In genomic region chr6:169424821-169425240, GRCh38 we compare ENCODE assay signal across 1 cellular context.
TF ChIP-seq lines count a peak whose summit lies in the region.

No MANE protein-coding gene starts in this region.

TF ChIP-seq in HEK293, 187 proteins besides CTCF, POLR2A, EP300 and RAD21 (continued from another document):
- no peak for TF ChIP-seq ZNF488 (tag by site-specific recombination; IDR thresholded peaks at IDR 0.05)
- TF ChIP-seq ZNF423 (tag by site-specific recombination; IDR thresholded peaks at IDR 0.05), result no peak
- no peak for TF ChIP-seq ZNF596 (tag by site-specific recombination; IDR thresholded peaks at IDR 0.05)
- TF ChIP-seq ZNF221 (tag by site-specific recombination; IDR thresholded peaks at IDR 0.05; ENCODE audit: borderline replicate concordance), result no peak
- TF ChIP-seq ZNF776 (tag by site-specific recombination; IDR thresholded peaks at IDR 0.05; ENCODE audit: borderline replicate concordance), result no peak
- no peak for TF ChIP-seq ZNF169 (tag by site-specific recombination; IDR thresholded peaks at IDR 0.05)
- TF ChIP-seq ZNF521 (tag by site-specific recombination; IDR thresholded peaks at IDR 0.05), result no peak
- no peak for TF ChIP-seq ZNF16 (tag by site-specific recombination; IDR thresholded peaks at IDR 0.05; ENCODE audit: low read depth)
- TF ChIP-seq, protein P1, sequence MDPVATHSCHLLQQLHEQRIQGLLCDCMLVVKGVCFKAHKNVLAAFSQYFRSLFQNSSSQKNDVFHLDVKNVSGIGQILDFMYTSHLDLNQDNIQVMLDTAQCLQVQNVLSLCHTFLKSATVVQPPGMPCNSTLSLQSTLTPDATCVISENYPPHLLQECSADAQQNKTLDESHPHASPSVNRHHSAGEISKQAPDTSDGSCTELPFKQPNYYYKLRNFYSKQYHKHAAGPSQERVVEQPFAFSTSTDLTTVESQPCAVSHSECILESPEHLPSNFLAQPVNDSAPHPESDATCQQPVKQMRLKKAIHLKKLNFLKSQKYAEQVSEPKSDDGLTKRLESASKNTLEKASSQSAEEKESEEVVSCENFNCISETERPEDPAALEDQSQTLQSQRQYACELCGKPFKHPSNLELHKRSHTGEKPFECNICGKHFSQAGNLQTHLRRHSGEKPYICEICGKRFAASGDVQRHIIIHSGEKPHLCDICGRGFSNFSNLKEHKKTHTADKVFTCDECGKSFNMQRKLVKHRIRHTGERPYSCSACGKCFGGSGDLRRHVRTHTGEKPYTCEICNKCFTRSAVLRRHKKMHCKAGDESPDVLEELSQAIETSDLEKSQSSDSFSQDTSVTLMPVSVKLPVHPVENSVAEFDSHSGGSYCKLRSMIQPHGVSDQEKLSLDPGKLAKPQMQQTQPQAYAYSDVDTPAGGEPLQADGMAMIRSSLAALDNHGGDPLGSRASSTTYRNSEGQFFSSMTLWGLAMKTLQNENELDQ (tag by site-specific recombination; IDR thresholded peaks at IDR 0.05; ENCODE audit: low read depth), result no peak
- TF ChIP-seq ZNF555 (tag by site-specific recombination; conservative IDR thresholded peaks at IDR 0.05), result no peak
- TF ChIP-seq, protein P2, sequence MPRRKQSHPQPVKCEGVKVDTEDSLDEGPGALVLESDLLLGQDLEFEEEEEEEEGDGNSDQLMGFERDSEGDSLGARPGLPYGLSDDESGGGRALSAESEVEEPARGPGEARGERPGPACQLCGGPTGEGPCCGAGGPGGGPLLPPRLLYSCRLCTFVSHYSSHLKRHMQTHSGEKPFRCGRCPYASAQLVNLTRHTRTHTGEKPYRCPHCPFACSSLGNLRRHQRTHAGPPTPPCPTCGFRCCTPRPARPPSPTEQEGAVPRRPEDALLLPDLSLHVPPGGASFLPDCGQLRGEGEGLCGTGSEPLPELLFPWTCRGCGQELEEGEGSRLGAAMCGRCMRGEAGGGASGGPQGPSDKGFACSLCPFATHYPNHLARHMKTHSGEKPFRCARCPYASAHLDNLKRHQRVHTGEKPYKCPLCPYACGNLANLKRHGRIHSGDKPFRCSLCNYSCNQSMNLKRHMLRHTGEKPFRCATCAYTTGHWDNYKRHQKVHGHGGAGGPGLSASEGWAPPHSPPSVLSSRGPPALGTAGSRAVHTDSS (tag by site-specific recombination; IDR thresholded peaks at IDR 0.05), result no peak
- TF ChIP-seq, protein P3, sequence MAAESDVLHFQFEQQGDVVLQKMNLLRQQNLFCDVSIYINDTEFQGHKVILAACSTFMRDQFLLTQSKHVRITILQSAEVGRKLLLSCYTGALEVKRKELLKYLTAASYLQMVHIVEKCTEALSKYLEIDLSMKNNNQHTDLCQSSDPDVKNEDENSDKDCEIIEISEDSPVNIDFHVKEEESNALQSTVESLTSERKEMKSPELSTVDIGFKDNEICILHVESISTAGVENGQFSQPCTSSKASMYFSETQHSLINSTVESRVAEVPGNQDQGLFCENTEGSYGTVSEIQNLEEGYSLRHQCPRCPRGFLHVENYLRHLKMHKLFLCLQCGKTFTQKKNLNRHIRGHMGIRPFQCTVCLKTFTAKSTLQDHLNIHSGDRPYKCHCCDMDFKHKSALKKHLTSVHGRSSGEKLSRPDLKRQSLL (tag by site-specific recombination; IDR thresholded peaks at IDR 0.05), result no peak
- no peak for TF ChIP-seq ZNF664 (tag by site-specific recombination; IDR thresholded peaks at IDR 0.05)
- TF ChIP-seq ZNF140 (tag by site-specific recombination; IDR thresholded peaks at IDR 0.05), result no peak
- TF ChIP-seq ZBTB1 (tag by site-specific recombination; IDR thresholded peaks at IDR 0.05), result no peak
- no peak for TF ChIP-seq ZBTB10 (tag by site-specific recombination; IDR thresholded peaks at IDR 0.05)
- no peak for TF ChIP-seq HOXC10 (CRISPR knock-in tag; IDR thresholded peaks at IDR 0.05)
- no peak for TF ChIP-seq PATZ1 (tag by site-specific recombination; IDR thresholded peaks at IDR 0.05)
- TF ChIP-seq ZNF585B (tag by site-specific recombination; IDR thresholded peaks at IDR 0.05), result no peak
- no peak for TF ChIP-seq ZSCAN23 (tag by site-specific recombination; IDR thresholded peaks at IDR 0.05)
- no peak for TF ChIP-seq ZNF473 (tag by site-specific recombination; IDR thresholded peaks at IDR 0.05)
- TF ChIP-seq ZNF621 (tag by site-specific recombination; IDR thresholded peaks at IDR 0.05), result no peak
- TF ChIP-seq ZNF311 (tag by site-specific recombination; IDR thresholded peaks at IDR 0.05; ENCODE audit: borderline replicate concordance), result no peak
- TF ChIP-seq ZBTB21 (tag by site-specific recombination; IDR thresholded peaks at IDR 0.05), result no peak
- TF ChIP-seq ZSCAN18 (tag by site-specific recombination; IDR thresholded peaks at IDR 0.05), result no peak
- no peak for TF ChIP-seq SALL2 (tag by site-specific recombination; IDR thresholded peaks at IDR 0.05; ENCODE audit: borderline replicate concordance)
- no peak for TF ChIP-seq ZNF404 (tag by site-specific recombination; IDR thresholded peaks at IDR 0.05)
- TF ChIP-seq ZNF350 (tag by site-specific recombination; IDR thresholded peaks at IDR 0.05), result no peak
- peak; percentile 73; the same call in 1 of the 2 replicates for TF ChIP-seq SCRT1 (tag by site-specific recombination; IDR thresholded peaks at IDR 0.05; ENCODE audit: borderline replicate concordance)
- no peak for TF ChIP-seq ZNF654 (tag by site-specific recombination; IDR thresholded peaks at IDR 0.05; ENCODE audit: low read depth)
- TF ChIP-seq, protein P4, sequence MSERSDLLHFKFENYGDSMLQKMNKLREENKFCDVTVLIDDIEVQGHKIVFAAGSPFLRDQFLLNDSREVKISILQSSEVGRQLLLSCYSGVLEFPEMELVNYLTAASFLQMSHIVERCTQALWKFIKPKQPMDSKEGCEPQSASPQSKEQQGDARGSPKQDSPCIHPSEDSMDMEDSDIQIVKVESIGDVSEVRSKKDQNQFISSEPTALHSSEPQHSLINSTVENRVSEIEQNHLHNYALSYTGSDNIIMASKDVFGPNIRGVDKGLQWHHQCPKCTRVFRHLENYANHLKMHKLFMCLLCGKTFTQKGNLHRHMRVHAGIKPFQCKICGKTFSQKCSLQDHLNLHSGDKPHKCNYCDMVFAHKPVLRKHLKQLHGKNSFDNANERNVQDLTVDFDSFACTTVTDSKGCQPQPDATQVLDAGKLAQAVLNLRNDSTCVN (tag by site-specific recombination; optimal IDR thresholded peaks at IDR 0.05), result peak; percentile 12
- TF ChIP-seq, protein P5, sequence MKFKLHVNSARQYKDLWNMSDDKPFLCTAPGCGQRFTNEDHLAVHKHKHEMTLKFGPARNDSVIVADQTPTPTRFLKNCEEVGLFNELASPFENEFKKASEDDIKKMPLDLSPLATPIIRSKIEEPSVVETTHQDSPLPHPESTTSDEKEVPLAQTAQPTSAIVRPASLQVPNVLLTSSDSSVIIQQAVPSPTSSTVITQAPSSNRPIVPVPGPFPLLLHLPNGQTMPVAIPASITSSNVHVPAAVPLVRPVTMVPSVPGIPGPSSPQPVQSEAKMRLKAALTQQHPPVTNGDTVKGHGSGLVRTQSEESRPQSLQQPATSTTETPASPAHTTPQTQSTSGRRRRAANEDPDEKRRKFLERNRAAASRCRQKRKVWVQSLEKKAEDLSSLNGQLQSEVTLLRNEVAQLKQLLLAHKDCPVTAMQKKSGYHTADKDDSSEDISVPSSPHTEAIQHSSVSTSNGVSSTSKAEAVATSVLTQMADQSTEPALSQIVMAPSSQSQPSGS (tag by site-specific recombination; IDR thresholded peaks at IDR 0.05; ENCODE audit: low read depth), result no peak
- TF ChIP-seq ZBTB7A (tag by site-specific recombination; IDR thresholded peaks at IDR 0.05; ENCODE audit: low read depth), result no peak
- no peak for TF ChIP-seq ZNF19 (tag by site-specific recombination; IDR thresholded peaks at IDR 0.05; ENCODE audit: low read depth)
- TF ChIP-seq TCF7L2 (IDR thresholded peaks at IDR 0.05; ENCODE audit: borderline replicate concordance, low read depth, low read length), result no peak
- no peak for TF ChIP-seq ZNF248 (tag by site-specific recombination; IDR thresholded peaks at IDR 0.05)
- TF ChIP-seq ZNF433 (tag by site-specific recombination; IDR thresholded peaks at IDR 0.05; ENCODE audit: low read depth), result no peak
- TF ChIP-seq ZNF843 (tag by site-specific recombination; IDR thresholded peaks at IDR 0.05), result no peak
- TF ChIP-seq ZNF514 (tag by site-specific recombination; IDR thresholded peaks at IDR 0.05), result no peak
